8 cellular contexts compared by ENCODE assay signal in the genomic region with DNA sequence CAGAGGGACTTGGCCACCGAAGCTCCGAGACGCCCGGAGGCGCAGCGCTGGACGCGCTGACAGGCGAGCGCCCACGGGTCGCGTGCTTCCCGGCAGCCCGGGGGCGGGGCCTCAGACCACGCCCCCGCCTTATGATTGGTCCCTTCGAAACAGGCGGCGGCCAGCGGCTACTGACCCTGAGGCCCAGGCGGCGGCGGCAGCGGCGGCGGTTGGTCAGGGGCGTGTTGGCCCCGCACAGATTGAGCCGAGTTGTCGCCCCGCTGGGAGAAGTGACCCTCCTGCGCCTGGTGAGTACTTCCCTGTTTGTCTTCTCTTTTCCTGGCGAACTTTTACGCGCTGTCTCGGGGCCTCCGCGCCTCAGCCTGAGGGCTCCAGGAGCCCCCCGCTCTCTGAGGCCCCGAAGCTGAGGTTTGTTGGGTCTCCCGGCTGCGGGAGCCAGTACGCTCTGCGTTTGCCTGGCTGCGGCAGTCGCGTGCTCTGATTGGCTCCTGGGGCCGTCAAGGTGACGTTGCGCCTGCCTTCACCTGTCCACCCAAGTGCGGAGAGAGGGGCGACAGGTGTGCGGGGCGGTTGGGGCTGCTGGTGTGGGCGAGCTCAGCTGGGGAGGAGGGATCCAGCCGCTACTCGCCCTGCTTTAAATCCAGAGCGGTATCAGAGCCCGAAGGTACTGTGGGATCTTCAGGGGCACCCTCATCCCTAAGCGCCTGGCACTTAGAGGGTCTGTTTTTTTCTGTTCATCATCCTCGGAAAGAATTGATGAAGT. TPM values are rescaled to one million over a fixed set of nuclear protein-coding genes. Genes with fewer than 3 reads are reported as not detected.
A peak's percentile ranks its signal among the peaks of the same experiment; 100 is the strongest.
DNase-seq lines count a peak whose midpoint lies in the region; ATAC-seq and TF ChIP-seq lines count a peak whose summit lies in the region.

A gene (plus strand): TSS at position 186 of the 763 bp plus-strand sequence. CDS start 21,221 bp downstream, outside the sequence.

- peak; percentile 25 to 42 (median 33) for DNase-seq in CD4-positive, alpha-beta memory T cell
- DNase-seq in NCI-H774 (lab: John Stamatoyannopoulos, UW) (peak; percentile 91), activated T-cell treated with anti-CD3 and anti-CD28 coated beads for 1 hour (ENCODE audit: low read depth) (peak; percentile 33), epithelial cell of proximal tubule (ENCODE audit: low read depth) (no peak), midbrain (lab: John Stamatoyannopoulos, UW) (peak; percentile 86)
- DNase-seq in stimulated activated CD8-positive, alpha-beta memory T cell treated with anti-CD3 and anti-CD28 coated beads, Interleukin-15, amount 100 ng/mL, for 48 hours (ENCODE audit: low read depth in 2 of 2), result peak; percentile 44 to 48

- ATAC-seq in GM19395 (IDR thresholded peaks at IDR 0.05; ENCODE audit: unreplicated experiment) (peak; percentile 97), HG03460 (IDR thresholded peaks at IDR 0.05; ENCODE audit: unreplicated experiment) (peak; percentile 99)

- TF ChIP-seq CTCF in epithelial cell of proximal tubule (conservative IDR thresholded peaks at IDR 0.05; ENCODE audit: low read depth, low read length), result no peak

- H3K27ac Mint-ChIP-seq in CD4-positive, alpha-beta memory T cell, result peak within 1 kb of the TSS in 4 of 7 donors; percentile 48 to 82 (median 65)

- no peaks in the 10 kb centered on the region for H3K36me3 Mint-ChIP-seq in CD4-positive, alpha-beta memory T cell

- H3K36me3 ChIP-seq in CD4-positive, alpha-beta memory T cell (ENCODE audit: insufficient read depth, low read length), result no peaks in the 10 kb centered on the region

- peaks cover 8 to 23% of the 10 kb centered on the region in 2 donors for H3K27me3 Mint-ChIP-seq in CD4-positive, alpha-beta memory T cell

- H3K4me3 Mint-ChIP-seq in CD4-positive, alpha-beta memory T cell, result peak within 1 kb of the TSS; percentile 88 to 91 (median 90)

- intact Hi-C loops in CD4-positive, alpha-beta memory T cell (cut with micrococcal nuclease), result no loop called here

- peaks cover 1 to 17% (median 12%) of the 10 kb centered on the region in 4 donors for H3K4me1 Mint-ChIP-seq in CD4-positive, alpha-beta memory T cell

- no peaks in the 10 kb centered on the region for H3K27me3 ChIP-seq in CD4-positive, alpha-beta memory T cell (ENCODE audit: insufficient read depth, low read length)

- H3K27ac ChIP-seq in CD4-positive, alpha-beta memory T cell (ENCODE audit: low read depth, low read length), result no peak within 1 kb of the TSS

- POLR2A ChIA-PET in CD4-positive, alpha-beta memory T cell (lab: Charles Lee; ENCODE audit: partially characterized antibody), result no interaction called here

- H3K9me3 ChIP-seq in CD4-positive, alpha-beta memory T cell (ENCODE audit: control insufficient read depth in 1 of 2, low read length in 2 of 2), result no peaks in the 10 kb centered on the region

- no peaks in the 10 kb centered on the region for H3K9me3 Mint-ChIP-seq in CD4-positive, alpha-beta memory T cell

- peaks cover 15% of the 10 kb centered on the region for H3K4me1 ChIP-seq in CD4-positive, alpha-beta memory T cell (ENCODE audit: insufficient read depth, low read length)

- CTCF ChIA-PET in CD4-positive, alpha-beta memory T cell (lab: Charles Lee; ENCODE audit: partially characterized antibody), result no interaction called here

- peak within 1 kb of the TSS; percentile 29 to 65 for H3K4me3 ChIP-seq in CD4-positive, alpha-beta memory T cell (ENCODE audit: low read length in 2 of 2)
- H3K4me3 ChIP-seq in epithelial cell of proximal tubule (ENCODE audit: low read depth, low read length), result peak within 1 kb of the TSS; percentile 89

RNA-seq across cellular contexts. Expression of the gene that starts here (rescaled TPM):
- total RNA-seq in CD4-positive, alpha-beta memory T cell, result under 1 TPM; 0.55 to 0.64 TPM
- not detected for polyA plus RNA-seq in CD4-positive, alpha-beta memory T cell
- 20.0 and 21.7 TPM in 2 replicates for total RNA-seq in epithelial cell of proximal tubule

Comparison
In these comparisons a context has a peak if more than half of its experiments do, and no peak if none do; other contexts are left out.
1. RNA of the gene that starts here (total RNA-seq): 20.0 to 21.7 TPM in epithelial cell of proximal tubule; 0.55 to 0.64 TPM in CD4-positive, alpha-beta memory T cell; every median in the first group is over 10 times any median in the second.
2. Peak in DNase-seq and H3K4me3 ChIP-seq in CD4-positive, alpha-beta memory T cell; RNA of the gene not detected or under 1 TPM.